ENCODE assay signal across 8 cellular contexts in the genomic region with DNA sequence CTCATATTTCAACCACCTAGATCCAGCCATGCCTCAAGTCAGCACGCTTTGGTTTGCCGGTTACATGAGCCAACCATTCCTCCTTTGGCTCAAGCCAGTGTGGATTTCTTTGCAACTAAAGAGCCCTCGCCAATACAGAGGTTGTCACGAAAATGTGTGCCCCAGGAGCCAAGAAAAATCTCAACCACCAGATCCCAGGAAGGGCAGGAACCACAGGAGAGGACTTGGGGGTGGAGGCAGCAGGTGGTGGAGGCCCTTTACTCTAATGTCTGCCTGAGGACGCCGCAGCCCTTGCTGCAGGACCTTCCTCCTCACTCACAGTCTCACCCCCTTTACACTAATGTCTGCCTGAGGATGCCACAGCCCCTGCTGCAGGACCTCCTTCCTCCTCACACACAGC.
"Had no signal": no experiment of that assay in that cellular context is flagged by ENCODE, and none has a peak within 500 bp of the region (broad histone marks: within the 10 kb centered on the region; RNA-seq: fewer than 3 reads in every experiment).

No MANE protein-coding gene starts in this region.

- ATAC-seq: K562 had no signal

- DNase-seq: GM23248, GOT3, H9, HCEC 1CT, IMR-90 had no signal

- H3K9ac ChIP-seq: GM23248 had no signal

- FAIRE-seq: H54, K562 had no signal

- H3K4me3 ChIP-seq: GM23248, K562 had no signal

- H2AFZ ChIP-seq: GM23248 had no signal

- H3K27ac ChIP-seq: GM23248, HL-60 had no signal
